9 cellular contexts compared by ENCODE assay signal in genomic region chr17:41486809-41487530, GRCh38. TPM values are rescaled to one million over a fixed set of nuclear protein-coding genes. Genes with fewer than 3 reads are reported as not detected.
DNase-seq lines count a peak whose midpoint lies in the region; TF ChIP-seq lines count a peak whose summit lies in the region.
"Had no signal": no experiment of that assay in that cellular context is flagged by ENCODE, and none has a peak within 500 bp of the region (broad histone marks: within the 10 kb centered on the region; RNA-seq: fewer than 3 reads in every experiment).

No MANE protein-coding gene starts in this region.

- no peak for TF ChIP-seq EP300 in sigmoid colon (IDR thresholded peaks at IDR 0.05)

- H3K4me3 ChIP-seq in HEK293 (ENCODE audit: low read depth, low read length) (no peak overlapping the region), WERI-Rb-1 (ENCODE audit: low read depth, low read length) (no peak overlapping the region), sigmoid colon (no peak overlapping the region)

- H3K36me3 ChIP-seq in HEK293 (ENCODE audit: control insufficient read depth in 2 of 2, insufficient read depth in 1 of 2, low read length in 2 of 2) = no peaks in the 10 kb centered on the region
- no peaks in the 10 kb centered on the region for H3K36me3 ChIP-seq in WERI-Rb-1
- no peaks in the 10 kb centered on the region for H3K36me3 ChIP-seq in sigmoid colon

- H3K27ac ChIP-seq in HEK293 (ENCODE audit: extremely low read depth, low read depth, low read length) = no peak overlapping the region
- no peak overlapping the region for H3K27ac ChIP-seq in WERI-Rb-1
- H3K27ac ChIP-seq in sigmoid colon = no peak overlapping the region

- 60 to 62% methylated on average over 29 of the region's 29 CpGs for WGBS in sigmoid colon, 2 donors

- TF ChIP-seq POLR2A in sigmoid colon (IDR thresholded peaks at IDR 0.05) = no peak

- intact Hi-C loops in cardiac septum (cut with DNase I) = no loop called here
- intact Hi-C loops in sigmoid colon (cut with DNase I) = no loop called here

- TF ChIP-seq CTCF in HEK293 (tag by site-specific recombination; IDR thresholded peaks at IDR 0.05) (0 out of 2 replicates have a peak, but pooled peaks have one; percentile 17), WERI-Rb-1 (IDR thresholded peaks at IDR 0.05; ENCODE audit: low read depth, low read length) (peak; percentile 96), sigmoid colon (IDR thresholded peaks at IDR 0.05) (peak in 1 of 4 experiments; percentile 27)

- H3K4me1 ChIP-seq in HEK293 (ENCODE audit: control insufficient read depth, insufficient read depth, low read length) = no peaks in the 10 kb centered on the region
- no peaks in the 10 kb centered on the region for H3K4me1 ChIP-seq in sigmoid colon

- peak; percentile 82 for DNase-seq in WERI-Rb-1
- peak; percentile 88 for DNase-seq in cardiac septum (ENCODE audit: low spot score)
- peak; percentile 4 to 36 (median 8) for DNase-seq in stimulated activated CD4-positive, alpha-beta T cell treated with anti-CD3 and anti-CD28 coated beads, TNF-alpha, amount 100 ng/mL, for 48 hours (ENCODE audit: low read depth in 3 of 3)
- no peak for DNase-seq in NCI-H1092 treated with DMSO at 0.1 percent for 48 hours (lab: John Stamatoyannopoulos, UW)
- DNase-seq in stimulated activated naive CD4-positive, alpha-beta T cell treated with Interleukin-2 at 50 U/mL for 16 hours (lab: John Stamatoyannopoulos, UW) = no peak
- no peak for DNase-seq in HCEC 1CT
- no peak for DNase-seq in sigmoid colon

- peaks cover 26% of the 10 kb centered on the region for H3K27me3 ChIP-seq in WERI-Rb-1 (ENCODE audit: insufficient read depth, low read depth, severe bottlenecking)
- no peaks in the 10 kb centered on the region for H3K27me3 ChIP-seq in sigmoid colon

- POLR2A ChIA-PET in HEK293 (lab: Yijun Ruan, JAX) = no interaction called here

- CTCF ChIA-PET in HEK293 (lab: Yijun Ruan, JAX) = interaction anchor here (0.6 to 6.1 kb wide), 11 partner anchors 8 to 574 kb away, joined by 3 to 39 read pairs (median 4); no protein-coding TSS in a partner anchor

- H3K9me3 ChIP-seq in HEK293 (ENCODE audit: control insufficient read depth, insufficient read depth, low read depth, low read length) (no peaks in the 10 kb centered on the region), WERI-Rb-1 (ENCODE audit: severe bottlenecking) (no peaks in the 10 kb centered on the region), sigmoid colon (no peaks in the 10 kb centered on the region)

TF ChIP-seq in HEK293, 187 proteins besides CTCF, POLR2A, EP300 and RAD21:
- TF ChIP-seq ZNF362 (tag by site-specific recombination; IDR thresholded peaks at IDR 0.05) = no peak
- TF ChIP-seq ZNF692 (tag by site-specific recombination; IDR thresholded peaks at IDR 0.05) = no peak
- no peak for TF ChIP-seq KLF10 (tag by site-specific recombination; IDR thresholded peaks at IDR 0.05)
- TF ChIP-seq ZNF670 (tag by site-specific recombination; IDR thresholded peaks at IDR 0.05; ENCODE audit: low read depth) = no peak
- no peak for TF ChIP-seq PRDM10 (tag by site-specific recombination; IDR thresholded peaks at IDR 0.05)
- peak; percentile 26; the same call in 1 of the 2 replicates for TF ChIP-seq ZBTB8A (tag by site-specific recombination; IDR thresholded peaks at IDR 0.05)
- TF ChIP-seq ZFP41 (tag by site-specific recombination; IDR thresholded peaks at IDR 0.05; ENCODE audit: borderline replicate concordance) = no peak
- TF ChIP-seq ZNF416 (tag by site-specific recombination; IDR thresholded peaks at IDR 0.05) = no peak

RNA-seq across cellular contexts. Expression of gene KRT36, which starts 2.7 kb away (rescaled TPM):
- not detected for total RNA-seq in cardiac septum
- total RNA-seq in sigmoid colon = under 1 TPM in 1 of 4 donors, not detected in 3; 0.33 TPM
- polyA plus RNA-seq in sigmoid colon = under 1 TPM in 1 of 3 donors, not detected in 2; 0.20 TPM
- total RNA-seq: naive thymus-derived CD4-positive, alpha-beta T cell had no signal
- polyA plus RNA-seq: naive thymus-derived CD4-positive, alpha-beta T cell had no signal

RNA-seq across cellular contexts. Expression of gene KRT35, which starts 6.0 kb away (rescaled TPM):
- not detected for total RNA-seq in cardiac septum
- total RNA-seq in sigmoid colon = not detected
- polyA plus RNA-seq in sigmoid colon = not detected
- total RNA-seq: naive thymus-derived CD4-positive, alpha-beta T cell had no signal
- polyA plus RNA-seq: naive thymus-derived CD4-positive, alpha-beta T cell had no signal

RNA-seq across cellular contexts. Expression of gene KRT13, which starts 18.4 kb away (rescaled TPM):
- not detected for total RNA-seq in cardiac septum
- under 1 TPM in 1 of 4 donors, not detected in 3; 0.55 TPM for total RNA-seq in sigmoid colon
- polyA plus RNA-seq in sigmoid colon = 10 to 100 TPM in 1 of 3 donors, 1 to 10 TPM in 1, under 1 TPM in 1; 0.46 to 54.1 (median 8.0) TPM
- total RNA-seq: naive thymus-derived CD4-positive, alpha-beta T cell had no signal
- polyA plus RNA-seq: naive thymus-derived CD4-positive, alpha-beta T cell had no signal

RNA-seq across cellular contexts. Expression of gene KRT32, which starts 19.8 kb away (rescaled TPM):
- total RNA-seq in cardiac septum (0.27 TPM), sigmoid colon (not detected)
- polyA plus RNA-seq in sigmoid colon = not detected
- total RNA-seq: naive thymus-derived CD4-positive, alpha-beta T cell had no signal
- polyA plus RNA-seq: naive thymus-derived CD4-positive, alpha-beta T cell had no signal

RNA-seq across cellular contexts. Expression of gene KRT15, which starts 31.7 kb away (rescaled TPM):
- total RNA-seq in cardiac septum (not detected), sigmoid colon (not detected)
- polyA plus RNA-seq in sigmoid colon = 10 to 100 TPM in 1 of 3 donors, 1 to 10 TPM in 2; 5.4 to 10.3 (median 9.2) TPM
- total RNA-seq: naive thymus-derived CD4-positive, alpha-beta T cell had no signal
- polyA plus RNA-seq: naive thymus-derived CD4-positive, alpha-beta T cell had no signal

Comparison
In these comparisons a context has a peak if more than half of its experiments do, and no peak if none do; other contexts are left out.
1. DNase-seq: peak in WERI-Rb-1 (single experiment), cardiac septum (single experiment) and stimulated activated CD4-positive, alpha-beta T cell treated with anti-CD3 and anti-CD28 coated beads, TNF-alpha, amount 100 ng/mL, for 48 hours (3 of 3); none in NCI-H1092 treated with DMSO at 0.1 percent for 48 hours (single experiment), stimulated activated naive CD4-positive, alpha-beta T cell treated with Interleukin-2 at 50 U/mL for 16 hours (single experiment), HCEC 1CT (single experiment) and sigmoid colon (single experiment).